ENCODE assay signal across 8 cellular contexts in the genomic region with DNA sequence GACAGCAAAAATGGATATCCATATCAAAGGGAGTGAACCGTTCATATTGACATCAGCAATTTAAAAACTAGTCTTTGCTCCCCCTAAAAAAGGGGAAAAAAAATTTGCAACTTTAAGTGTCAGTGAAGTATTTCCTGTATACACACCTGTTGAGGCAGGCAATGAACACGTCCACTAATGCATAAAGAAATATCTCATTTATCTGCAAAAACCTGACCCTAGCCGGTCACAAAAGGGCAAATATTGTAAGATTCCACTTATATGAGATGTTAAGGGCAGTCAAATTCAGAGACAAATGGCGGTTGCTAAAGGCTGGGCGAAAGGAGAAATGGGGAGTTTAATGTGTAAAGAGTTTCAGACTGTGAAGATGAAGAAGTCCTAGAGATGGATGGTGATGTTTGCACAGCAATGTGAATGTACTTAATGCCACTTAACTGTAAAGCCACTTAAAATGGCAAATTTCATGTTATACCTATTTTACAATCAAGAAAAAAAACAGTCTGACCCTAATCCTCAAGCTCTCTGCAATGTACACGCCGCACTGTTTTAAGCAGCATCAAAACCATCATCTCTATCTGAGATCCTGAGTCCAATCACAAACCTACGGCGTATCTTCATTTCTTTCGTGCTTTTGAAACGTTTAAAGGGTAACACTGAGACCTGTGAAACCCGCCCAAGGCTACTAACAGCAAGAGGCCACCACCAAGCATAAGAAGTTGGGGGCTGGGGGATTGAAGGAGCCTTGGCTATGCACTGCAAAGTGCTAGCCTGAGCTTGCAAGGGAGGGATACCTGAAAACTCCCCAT. TPM values are rescaled to one million over a fixed set of nuclear protein-coding genes. Genes with fewer than 3 reads are reported as not detected.
A peak's percentile ranks its signal among the peaks of the same experiment; 100 is the strongest.
DNase-seq lines count a peak whose midpoint lies in the region; ATAC-seq and TF ChIP-seq lines count a peak whose summit lies in the region.

No MANE protein-coding gene starts in this region.

- H3K27me3 ChIP-seq in uterus: no peaks in the 10 kb centered on the region

- CTCF ChIA-PET in AG04449 (lab: Yijun Ruan, JAX): interaction anchor here (0.6 to 1.2 kb wide), 3 partner anchors 100 to 705 kb away, joined by 3 to 4 read pairs (median 4); no protein-coding TSS in a partner anchor

- in situ Hi-C loops in astrocyte of the cerebellum (cut with HindIII; ENCODE audit: low sequenced_read_pairs): no loop called here

- TF ChIP-seq CTCF in AG04449 (IDR thresholded peaks at IDR 0.05; ENCODE audit: insufficient read depth, low read length, missing control alignments): no peak
- no peak for TF ChIP-seq CTCF in HFF-Myc (IDR thresholded peaks at IDR 0.05; ENCODE audit: low read depth, low read length, missing control alignments)
- no peak for TF ChIP-seq CTCF in astrocyte of the cerebellum (IDR thresholded peaks at IDR 0.05; ENCODE audit: low read depth, low read length, missing control alignments)
- no peak for TF ChIP-seq CTCF in uterus (IDR thresholded peaks at IDR 0.05)

- H3K9me3 Mint-ChIP-seq in memory B cell: peaks cover 3% of the 10 kb centered on the region

- TF ChIP-seq POLR2A in uterus (IDR thresholded peaks at IDR 0.05): no peak

- intact Hi-C loops in uterus (cut with DNase I; ENCODE audit: low total_unique reads): no loop called here

- DNase-seq in AG04449 (ENCODE audit: low read depth, low spot score) (no peak), HFF-Myc (ENCODE audit: extremely low read depth, low read depth) (no peak), astrocyte of the cerebellum (ENCODE audit: low read depth) (no peak), memory B cell (ENCODE audit: low spot score in 2 of 2) (no peak), uterus (no peak), amniotic stem cell (lab: John Stamatoyannopoulos, UW) (no peak)

- peaks cover 16% of the 10 kb centered on the region for H3K36me3 Mint-ChIP-seq in memory B cell

- H3K9me3 ChIP-seq in uterus: no peaks in the 10 kb centered on the region

- H3K27me3 Mint-ChIP-seq in memory B cell: no peaks in the 10 kb centered on the region

- peak overlapping the region; percentile 95 for H3K27ac Mint-ChIP-seq in memory B cell

- H3K4me1 ChIP-seq in uterus: peaks cover under 1 to 7% of the 10 kb centered on the region in 2 donors

- no peak for ATAC-seq in memory B cell (ENCODE audit: low read depth)
- no peak for ATAC-seq in GM21737 (IDR thresholded peaks at IDR 0.05; ENCODE audit: unreplicated experiment)
- ATAC-seq in GM21515 (IDR thresholded peaks at IDR 0.05; ENCODE audit: unreplicated experiment): no peak

- H3K4me3 ChIP-seq in AG04449 (ENCODE audit: low read depth, low read length) (peak overlapping the region; percentile 97), HFF-Myc (replicated peaks; ENCODE audit: low read depth, low read length) (peak overlapping the region; percentile 68), astrocyte of the cerebellum (ENCODE audit: low read depth, low read length) (peak overlapping the region; percentile 89), uterus (peak overlapping the region; percentile 88 to 96)

- H3K4me3 Mint-ChIP-seq in memory B cell: peak overlapping the region; percentile 97

- H3K27ac ChIP-seq in uterus: peak overlapping the region; percentile 77 to 94

- POLR2A ChIA-PET in AG04449 (lab: Yijun Ruan, JAX): no interaction called here

- H3K4me1 Mint-ChIP-seq in memory B cell: peaks cover 20% of the 10 kb centered on the region

- H3K36me3 ChIP-seq in uterus: no peaks in the 10 kb centered on the region

RNA-seq across cellular contexts. Expression of gene PARN, which starts 1.1 kb away (rescaled TPM):
- 10 to 100 TPM; 34.1 to 50.0 (median 40.3) TPM for total RNA-seq in uterus

RNA-seq across cellular contexts. Expression of gene BFAR, which starts 3.7 kb away (rescaled TPM):
- 10 to 100 TPM; 17.4 to 88.1 (median 60.7) TPM for total RNA-seq in uterus
